In the genomic region with DNA sequence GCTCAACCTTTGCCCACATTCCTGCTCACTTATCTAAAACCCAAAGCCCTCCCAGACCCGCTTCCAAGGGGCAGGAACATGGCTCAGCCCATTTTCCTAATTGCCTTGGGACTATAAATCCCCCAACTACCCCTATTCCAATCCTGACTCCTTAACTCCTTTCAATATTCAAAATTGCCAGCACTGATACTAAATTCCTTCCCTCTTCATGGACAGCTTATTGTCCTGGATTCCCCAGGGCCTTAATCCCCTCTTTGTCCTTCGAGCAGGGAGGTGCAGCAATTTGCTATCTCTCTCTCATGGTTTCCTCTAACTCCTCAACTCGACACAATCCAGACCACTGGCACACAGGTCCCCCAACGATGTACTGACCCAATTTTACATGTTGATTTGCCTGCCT, we compare ENCODE assay signal across 2 cellular contexts.
TF ChIP-seq lines count a peak whose summit lies in the region.

No MANE protein-coding gene starts in this region.

TF ChIP-seq in HepG2, 621 proteins besides CTCF, POLR2A, EP300 and RAD21:
- TF ChIP-seq THAP9 (CRISPR knock-in tag; IDR thresholded peaks at IDR 0.05; ENCODE audit: borderline replicate concordance) (no peak), ARNTL (CRISPR knock-in tag; IDR thresholded peaks at IDR 0.05) (0 out of 2 replicates have a peak, but pooled peaks have one; percentile 37)
- TF ChIP-seq, protein P1, sequence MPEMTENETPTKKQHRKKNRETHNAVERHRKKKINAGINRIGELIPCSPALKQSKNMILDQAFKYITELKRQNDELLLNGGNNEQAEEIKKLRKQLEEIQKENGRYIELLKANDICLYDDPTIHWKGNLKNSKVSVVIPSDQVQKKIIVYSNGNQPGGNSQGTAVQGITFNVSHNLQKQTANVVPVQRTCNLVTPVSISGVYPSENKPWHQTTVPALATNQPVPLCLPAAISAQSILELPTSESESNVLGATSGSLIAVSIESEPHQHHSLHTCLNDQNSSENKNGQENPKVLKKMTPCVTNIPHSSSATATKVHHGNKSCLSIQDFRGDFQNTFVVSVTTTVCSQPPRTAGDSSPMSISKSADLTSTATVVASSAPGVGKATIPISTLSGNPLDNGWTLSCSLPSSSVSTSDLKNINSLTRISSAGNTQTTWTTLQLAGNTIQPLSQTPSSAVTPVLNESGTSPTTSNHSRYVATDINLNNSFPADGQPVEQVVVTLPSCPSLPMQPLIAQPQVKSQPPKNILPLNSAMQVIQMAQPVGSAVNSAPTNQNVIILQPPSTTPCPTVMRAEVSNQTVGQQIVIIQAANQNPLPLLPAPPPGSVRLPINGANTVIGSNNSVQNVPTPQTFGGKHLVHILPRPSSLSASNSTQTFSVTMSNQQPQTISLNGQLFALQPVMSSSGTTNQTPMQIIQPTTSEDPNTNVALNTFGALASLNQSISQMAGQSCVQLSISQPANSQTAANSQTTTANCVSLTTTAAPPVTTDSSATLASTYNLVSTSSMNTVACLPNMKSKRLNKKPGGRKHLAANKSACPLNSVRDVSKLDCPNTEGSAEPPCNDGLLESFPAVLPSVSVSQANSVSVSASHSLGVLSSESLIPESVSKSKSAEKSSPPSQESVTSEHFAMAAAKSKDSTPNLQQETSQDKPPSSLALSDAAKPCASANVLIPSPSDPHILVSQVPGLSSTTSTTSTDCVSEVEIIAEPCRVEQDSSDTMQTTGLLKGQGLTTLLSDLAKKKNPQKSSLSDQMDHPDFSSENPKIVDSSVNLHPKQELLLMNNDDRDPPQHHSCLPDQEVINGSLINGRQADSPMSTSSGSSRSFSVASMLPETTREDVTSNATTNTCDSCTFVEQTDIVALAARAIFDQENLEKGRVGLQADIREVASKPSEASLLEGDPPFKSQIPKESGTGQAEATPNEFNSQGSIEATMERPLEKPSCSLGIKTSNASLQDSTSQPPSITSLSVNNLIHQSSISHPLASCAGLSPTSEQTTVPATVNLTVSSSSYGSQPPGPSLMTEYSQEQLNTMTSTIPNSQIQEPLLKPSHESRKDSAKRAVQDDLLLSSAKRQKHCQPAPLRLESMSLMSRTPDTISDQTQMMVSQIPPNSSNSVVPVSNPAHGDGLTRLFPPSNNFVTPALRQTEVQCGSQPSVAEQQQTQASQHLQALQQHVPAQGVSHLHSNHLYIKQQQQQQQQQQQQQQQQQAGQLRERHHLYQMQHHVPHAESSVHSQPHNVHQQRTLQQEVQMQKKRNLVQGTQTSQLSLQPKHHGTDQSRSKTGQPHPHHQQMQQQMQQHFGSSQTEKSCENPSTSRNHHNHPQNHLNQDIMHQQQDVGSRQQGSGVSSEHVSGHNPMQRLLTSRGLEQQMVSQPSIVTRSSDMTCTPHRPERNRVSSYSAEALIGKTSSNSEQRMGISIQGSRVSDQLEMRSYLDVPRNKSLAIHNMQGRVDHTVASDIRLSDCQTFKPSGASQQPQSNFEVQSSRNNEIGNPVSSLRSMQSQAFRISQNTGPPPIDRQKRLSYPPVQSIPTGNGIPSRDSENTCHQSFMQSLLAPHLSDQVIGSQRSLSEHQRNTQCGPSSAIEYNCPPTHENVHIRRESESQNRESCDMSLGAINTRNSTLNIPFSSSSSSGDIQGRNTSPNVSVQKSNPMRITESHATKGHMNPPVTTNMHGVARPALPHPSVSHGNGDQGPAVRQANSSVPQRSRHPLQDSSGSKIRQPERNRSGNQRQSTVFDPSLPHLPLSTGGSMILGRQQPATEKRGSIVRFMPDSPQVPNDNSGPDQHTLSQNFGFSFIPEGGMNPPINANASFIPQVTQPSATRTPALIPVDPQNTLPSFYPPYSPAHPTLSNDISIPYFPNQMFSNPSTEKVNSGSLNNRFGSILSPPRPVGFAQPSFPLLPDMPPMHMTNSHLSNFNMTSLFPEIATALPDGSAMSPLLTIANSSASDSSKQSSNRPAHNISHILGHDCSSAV (CRISPR knock-in tag; IDR thresholded peaks at IDR 0.05; ENCODE audit: borderline replicate concordance): no peak

TF ChIP-seq in H1, 55 proteins besides CTCF, POLR2A, EP300 and RAD21:
- TF ChIP-seq CBX5 (IDR thresholded peaks at IDR 0.05; ENCODE audit: low read depth, low read length) (no peak), EZH2 (IDR thresholded peaks at IDR 0.05; ENCODE audit: low read depth, low read length, severe bottlenecking) (no peak)
- TF ChIP-seq, protein P2, sequence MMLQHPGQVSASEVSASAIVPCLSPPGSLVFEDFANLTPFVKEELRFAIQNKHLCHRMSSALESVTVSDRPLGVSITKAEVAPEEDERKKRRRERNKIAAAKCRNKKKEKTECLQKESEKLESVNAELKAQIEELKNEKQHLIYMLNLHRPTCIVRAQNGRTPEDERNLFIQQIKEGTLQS (IDR thresholded peaks at IDR 0.05; ENCODE audit: insufficient read depth, low read depth, low read length): no peak
TF ChIP-seq in H1: peak in this region for 0.
